Comparison of ENCODE assay signal across 24 cellular contexts in the genomic region with DNA sequence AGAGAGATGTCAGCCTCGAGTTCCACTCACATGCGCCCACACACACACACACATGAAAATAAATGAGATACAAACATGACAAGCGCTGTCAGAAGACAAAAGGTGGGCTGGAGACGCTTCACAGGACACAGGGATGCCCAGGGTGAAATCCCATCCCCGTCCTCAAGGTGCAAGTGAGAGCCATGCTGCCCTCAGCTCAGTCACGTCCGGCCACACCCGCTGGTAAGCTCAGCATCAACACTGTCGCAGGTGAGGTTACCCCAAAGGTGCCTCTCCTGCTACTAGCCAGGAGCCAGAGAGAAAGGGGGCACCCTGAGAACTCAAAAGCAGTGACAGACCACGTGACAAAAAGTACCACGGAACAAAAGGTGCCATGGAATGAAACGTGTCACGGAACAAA.
"Had no signal": no experiment of that assay in that cellular context is flagged by ENCODE, and none has a peak within 500 bp of the region (broad histone marks: within the 10 kb centered on the region; RNA-seq: fewer than 3 reads in every experiment).

No MANE protein-coding gene starts in this region.

- H3K9me3 Mint-ChIP-seq: dendritic cell treated with granulocyte-macrophage colony-stimulating factor and Interleukin-4, amounts not matched to agents 40 ng/mL and 50 ng/mL, for 4 days; endodermal cell; naive thymus-derived CD4-positive, alpha-beta T cell; nephron; neural progenitor cell; stimulated activated naive CD8-positive, alpha-beta T cell treated with anti-CD3 and anti-CD28 coated beads, Interleukin-15, Interleukin-2, amounts not matched to agents 100 ng/mL and 50 ng/mL, for 24 hours had no signal

- DNase-seq: colonic mucosa; effector CD8-positive, alpha-beta T cell; endodermal cell; foreskin keratinocyte; heart left ventricle; kidney glomerular epithelial cell; left colon; left ventricle myocardium inferior; mammary epithelial cell; mesendoderm; midbrain; naive thymus-derived CD4-positive, alpha-beta T cell; nucleus accumbens; stimulated activated CD4-positive, alpha-beta T cell treated with anti-CD3 and anti-CD28 coated beads, Interleukin-12 subunit alpha, Interleukin-12 subunit beta, amount 100 ng/mL, for 4 hours; stimulated activated CD4-positive, alpha-beta T cell treated with anti-CD3 and anti-CD28 coated beads, Interleukin-1b, Interleukin-23, amount 100 ng/mL, for 48 hours; stimulated activated CD4-positive, alpha-beta T cell treated with anti-CD3 and anti-CD28 coated beads, Interleukin-4, amount 100 ng/mL, for 1 hour; stimulated activated CD8-positive, alpha-beta memory T cell treated with anti-CD3 and anti-CD28 coated beads, Interleukin-4, amount 100 ng/mL, for 48 hours; trophoblast cell had no signal

- ATAC-seq: foreskin keratinocyte; gastroesophageal sphincter; heart left ventricle; left colon; naive thymus-derived CD4-positive, alpha-beta T cell; sciatic nerve had no signal

- H3K27ac Mint-ChIP-seq: dendritic cell treated with granulocyte-macrophage colony-stimulating factor and Interleukin-4, amounts not matched to agents 40 ng/mL and 50 ng/mL, for 4 days; endodermal cell; nephron; neural progenitor cell had no signal

- H3K27me3 Mint-ChIP-seq: dendritic cell treated with granulocyte-macrophage colony-stimulating factor and Interleukin-4, amounts not matched to agents 40 ng/mL and 50 ng/mL, for 4 days; naive thymus-derived CD4-positive, alpha-beta T cell; stimulated activated naive CD8-positive, alpha-beta T cell treated with anti-CD3 and anti-CD28 coated beads, Interleukin-15, Interleukin-2, amounts not matched to agents 100 ng/mL and 50 ng/mL, for 24 hours had no signal

- H3K4me1 Mint-ChIP-seq: endodermal cell, nephron, neural progenitor cell had no signal

- H3K4me3 Mint-ChIP-seq: dendritic cell treated with granulocyte-macrophage colony-stimulating factor and Interleukin-4, amounts not matched to agents 40 ng/mL and 50 ng/mL, for 4 days; endodermal cell; naive thymus-derived CD4-positive, alpha-beta T cell; nephron; neural progenitor cell; stimulated activated naive CD8-positive, alpha-beta T cell treated with anti-CD3 and anti-CD28 coated beads, Interleukin-15, Interleukin-2, amounts not matched to agents 100 ng/mL and 50 ng/mL, for 24 hours had no signal
